Comparison of ENCODE assay signal across 19 cellular contexts in genomic region chr2:181483876-181484275, GRCh38. TPM values are rescaled to one million over a fixed set of nuclear protein-coding genes. Genes with fewer than 3 reads are reported as not detected.
A peak's percentile ranks its signal among the peaks of the same experiment; 100 is the strongest.
DNase-seq lines count a peak whose midpoint lies in the region; ATAC-seq and FAIRE-seq lines count a peak whose summit lies in the region.
"Had no signal": no experiment of that assay in that cellular context is flagged by ENCODE, and none has a peak within 500 bp of the region (broad histone marks: within the 10 kb centered on the region; RNA-seq: fewer than 3 reads in every experiment).

No MANE protein-coding gene starts in this region.

- ATAC-seq in HG02763 (IDR thresholded peaks at IDR 0.05; ENCODE audit: unreplicated experiment) (no peak), HG02885 (IDR thresholded peaks at IDR 0.05; ENCODE audit: poor library complexity, unreplicated experiment) (no peak)
- ATAC-seq: A549; activated CD8-positive, alpha-beta T cell treated with anti-CD3 and anti-CD28 coated beads for 36 hours; body of pancreas had no signal

- no peaks in the 10 kb centered on the region for H3K9me3 Mint-ChIP-seq in immature natural killer cell
- H3K9me3 Mint-ChIP-seq: activated CD8-positive, alpha-beta T cell treated with anti-CD3 and anti-CD28 coated beads for 36 hours; activated naive CD8-positive, alpha-beta T cell treated with anti-CD3 and anti-CD28 coated beads, Interleukin-2, amount 10 ng/mL, durations not matched to agents 7 days and 5 days had no signal

- H3K4me3 Mint-ChIP-seq in immature natural killer cell, result no peak overlapping the region
- H3K4me3 Mint-ChIP-seq: activated CD8-positive, alpha-beta T cell treated with anti-CD3 and anti-CD28 coated beads for 36 hours; activated naive CD8-positive, alpha-beta T cell treated with anti-CD3 and anti-CD28 coated beads, Interleukin-2, amount 10 ng/mL, durations not matched to agents 7 days and 5 days had no signal

- H3K27me3 Mint-ChIP-seq in immature natural killer cell (ENCODE audit: low read depth in 3 of 3), result no peaks in the 10 kb centered on the region
- H3K27me3 Mint-ChIP-seq: activated CD8-positive, alpha-beta T cell treated with anti-CD3 and anti-CD28 coated beads for 36 hours; activated naive CD8-positive, alpha-beta T cell treated with anti-CD3 and anti-CD28 coated beads, Interleukin-2, amount 10 ng/mL, durations not matched to agents 7 days and 5 days had no signal

- FAIRE-seq in GM19239 (lab: Jason Lieb, UNC), result no peak
- FAIRE-seq: A549, colon, GM12892 had no signal

- DNase-seq in NCI-H510A treated with DMSO at 0.1 percent for 48 hours (lab: John Stamatoyannopoulos, UW) (peak; percentile 49), NCI-H510A (lab: John Stamatoyannopoulos, UW) (no peak), DMS79 (lab: John Stamatoyannopoulos, UW) (peak; percentile 97), NCI-H345 (lab: John Stamatoyannopoulos, UW) (peak; percentile 74), immature natural killer cell (no peak), GM19239 (ENCODE audit: insufficient read length, low spot score) (no peak)
- DNase-seq: activated CD8-positive, alpha-beta T cell treated with anti-CD3 and anti-CD28 coated beads for 36 hours; activated naive CD8-positive, alpha-beta T cell treated with anti-CD3 and anti-CD28 coated beads, Interleukin-2, amount 10 ng/mL, durations not matched to agents 7 days and 5 days; body of pancreas; IMR-90; MG63; NCI-H1694 treated with DMSO at 0.1 percent for 48 hours; NCI-H524 treated with DMSO at 0.1 percent for 48 hours; posterior cingulate gyrus had no signal

- H3K27ac Mint-ChIP-seq in immature natural killer cell, result peak overlapping the region in 5 of 6 donors; percentile 12 to 78 (median 35)
- H3K27ac Mint-ChIP-seq: activated CD8-positive, alpha-beta T cell treated with anti-CD3 and anti-CD28 coated beads for 36 hours; activated naive CD8-positive, alpha-beta T cell treated with anti-CD3 and anti-CD28 coated beads, Interleukin-2, amount 10 ng/mL, durations not matched to agents 7 days and 5 days had no signal

- peaks cover 2 to 12% of the 10 kb centered on the region in 2 donors for H3K4me1 Mint-ChIP-seq in immature natural killer cell

- H3K36me3 Mint-ChIP-seq in immature natural killer cell, result peaks cover 6 to 54% (median 40%) of the 10 kb centered on the region in 3 donors

RNA-seq across cellular contexts. Expression of gene ITGA4, which starts 26.7 kb away (rescaled TPM):
- polyA plus RNA-seq in immature natural killer cell, result 100 to 1,000 TPM; 102 to 132 (median 117) TPM

Comparison
In these comparisons a context has a peak if more than half of its experiments do, and no peak if none do; other contexts are left out.
1. DNase-seq: peak in NCI-H510A treated with DMSO at 0.1 percent for 48 hours (single experiment), DMS79 (single experiment) and NCI-H345 (single experiment); none in NCI-H510A (single experiment), immature natural killer cell (0 of 3) and GM19239 (single experiment).